21 cellular contexts compared by ENCODE assay signal in genomic region chr4:28248269-28248668, GRCh38.
DNase-seq lines count a peak whose midpoint lies in the region; TF ChIP-seq lines count a peak whose summit lies in the region.
"Had no signal": no experiment of that assay in that cellular context is flagged by ENCODE, and none has a peak within 500 bp of the region (broad histone marks: within the 10 kb centered on the region; RNA-seq: fewer than 3 reads in every experiment).

No MANE protein-coding gene starts in this region.

- H2AK5ac ChIP-seq in trophoblast cell (ENCODE audit: low read length): peak overlapping the region; percentile 35

- H3K9ac ChIP-seq in SU-DHL-6 (ENCODE audit: low read length): no peak overlapping the region
- no peak overlapping the region for H3K9ac ChIP-seq in trophoblast cell (ENCODE audit: low read length)

- no peaks in the 10 kb centered on the region for H3K36me3 ChIP-seq in SU-DHL-6 (ENCODE audit: low read length)
- H3K36me3 ChIP-seq in trophoblast cell (ENCODE audit: control insufficient read depth in 1 of 2, insufficient read depth in 2 of 2, low read length in 2 of 2): no peaks in the 10 kb centered on the region
- H3K36me3 ChIP-seq: BE2C had no signal

- TF ChIP-seq CTCF in SU-DHL-6 (IDR thresholded peaks at IDR 0.05; ENCODE audit: insufficient read depth, low read length, poor library complexity, severe bottlenecking): no peak

- H2BK120ac ChIP-seq in trophoblast cell (ENCODE audit: insufficient read depth, low read length, poor library complexity): peak overlapping the region; percentile 8

- H4K91ac ChIP-seq in trophoblast cell (ENCODE audit: low read depth, low read length): peak overlapping the region; percentile 35

- no peaks in the 10 kb centered on the region for H3F3A ChIP-seq in SU-DHL-6 (ENCODE audit: insufficient read depth)

- H3K4me3 ChIP-seq in SU-DHL-6 (ENCODE audit: insufficient read depth, low read length, poor library complexity, severe bottlenecking): no peak overlapping the region
- H3K4me3 ChIP-seq in trophoblast cell (ENCODE audit: low read depth, low read length): no peak overlapping the region

- no peak overlapping the region for H3K23ac ChIP-seq in trophoblast cell (ENCODE audit: low read length)

- H3K27me3 ChIP-seq in SU-DHL-6 (ENCODE audit: low read length): no peaks in the 10 kb centered on the region
- no peaks in the 10 kb centered on the region for H3K27me3 ChIP-seq in trophoblast cell (ENCODE audit: insufficient read depth, low read length)
- H3K27me3 ChIP-seq: BE2C had no signal

- no peak overlapping the region for H3K18ac ChIP-seq in trophoblast cell (ENCODE audit: low read length)

- no peak overlapping the region for H3K4me2 ChIP-seq in SU-DHL-6 (ENCODE audit: low read depth, low read length, poor library complexity, severe bottlenecking)
- H3K4me2 ChIP-seq in trophoblast cell (ENCODE audit: low read length): no peak overlapping the region

- H3K27ac ChIP-seq in SU-DHL-6 (ENCODE audit: low read depth, low read length): no peak overlapping the region
- no peak overlapping the region for H3K27ac ChIP-seq in trophoblast cell (ENCODE audit: low read depth, low read length)
- H3K27ac ChIP-seq: 22Rv1, HL-60, RWPE1 had no signal

- peaks cover 8% of the 10 kb centered on the region for H3K79me1 ChIP-seq in trophoblast cell (ENCODE audit: low read length)

- H2AFZ ChIP-seq in SU-DHL-6 (ENCODE audit: low read depth, low read length, severe bottlenecking) (peak overlapping the region; percentile 68), trophoblast cell (ENCODE audit: insufficient read depth, low read length, poor library complexity) (no peak overlapping the region)

- H4K8ac ChIP-seq in trophoblast cell (ENCODE audit: low read depth, low read length): peak overlapping the region; percentile 23

- peak overlapping the region; percentile 43 for H2BK12ac ChIP-seq in trophoblast cell (ENCODE audit: low read length)

- H3K79me2 ChIP-seq in SU-DHL-6 (ENCODE audit: insufficient read depth, low read length): no peaks in the 10 kb centered on the region
- peaks cover 2% of the 10 kb centered on the region for H3K79me2 ChIP-seq in trophoblast cell (ENCODE audit: control insufficient read depth, insufficient read depth, low read length, poor library complexity)

- H3K14ac ChIP-seq in trophoblast cell (ENCODE audit: low read length): no peak overlapping the region

- TF ChIP-seq POLR2A in erythroblast (IDR thresholded peaks at IDR 0.05; ENCODE audit: low read length): no peak

- H3K9me2 ChIP-seq in SU-DHL-6 (replicated peaks; ENCODE audit: insufficient read depth, low read length): no peaks in the 10 kb centered on the region

- H2BK5ac ChIP-seq in trophoblast cell (ENCODE audit: low read depth, low read length, poor library complexity): no peak overlapping the region

- peak; percentile 43 for DNase-seq in DMS53 (lab: John Stamatoyannopoulos, UW)
- no peak for DNase-seq in DMS53 treated with DMSO at 0.1 percent for 48 hours (lab: John Stamatoyannopoulos, UW; ENCODE audit: unreplicated experiment)
- DNase-seq in MV-4-11 (lab: John Stamatoyannopoulos, UW): peak; percentile 4
- no peak for DNase-seq in trophoblast cell
- DNase-seq in amniotic stem cell (lab: John Stamatoyannopoulos, UW): no peak
- DNase-seq in erythroblast (lab: John Stamatoyannopoulos, UW): no peak
- DNase-seq: ACHN, BE2C, EL, GDM1, NCI-H1092, NCI-H1417 treated with DMSO at 0.1 percent for 48 hours, NCI-H1694 treated with DMSO at 0.1 percent for 48 hours, NCI-H2081, NCI-H2227 treated with DMSO at 0.1 percent for 48 hours, NCI-H510A, SHP77 had no signal

- no peaks in the 10 kb centered on the region for H4K20me1 ChIP-seq in SU-DHL-6 (ENCODE audit: low read depth, low read length)

- no CpG with 5 or more reads among the region's 4 CpGs for WGBS in trophoblast cell (ENCODE audit: extremely low coverage, insufficient coverage, insufficient read length)

- H3K4me1 ChIP-seq in trophoblast cell (ENCODE audit: control insufficient read depth in 1 of 2, insufficient read depth in 2 of 2, low read length in 2 of 2): peaks cover 2 to 3% of the 10 kb centered on the region in 2 experiments
- H3K4me1 ChIP-seq: BE2C had no signal

- H3K4ac ChIP-seq in trophoblast cell (ENCODE audit: low read depth, low read length): no peak overlapping the region

- no peak overlapping the region for H4K12ac ChIP-seq in trophoblast cell (ENCODE audit: low read depth, low read length)

- H3K9me3 ChIP-seq in SU-DHL-6 (ENCODE audit: insufficient read depth, low read length) (no peaks in the 10 kb centered on the region), trophoblast cell (ENCODE audit: insufficient read depth, low read depth, low read length) (no peaks in the 10 kb centered on the region)
- H3K9me3 ChIP-seq: BE2C had no signal

Comparison
In these comparisons a context has a peak if more than half of its experiments do, and no peak if none do; other contexts are left out.
1. DNase-seq: peak in DMS53 (single experiment) and MV-4-11 (single experiment); none in DMS53 treated with DMSO at 0.1 percent for 48 hours (single experiment), trophoblast cell (0 of 2), amniotic stem cell (single experiment) and erythroblast (0 of 2).